Comparison of ENCODE assay signal across 20 cellular contexts in genomic region chr5:157160001-157160400, GRCh38. TPM values are rescaled to one million over a fixed set of nuclear protein-coding genes. Genes with fewer than 3 reads are reported as not detected.
A peak's percentile ranks its signal among the peaks of the same experiment; 100 is the strongest.
DNase-seq lines count a peak whose midpoint lies in the region; ATAC-seq and TF ChIP-seq lines count a peak whose summit lies in the region.
"Had no signal": no experiment of that assay in that cellular context is flagged by ENCODE, and none has a peak within 500 bp of the region (broad histone marks: within the 10 kb centered on the region; RNA-seq: fewer than 3 reads in every experiment).

No MANE protein-coding gene starts in this region.

- H3K27ac Mint-ChIP-seq in CD4-positive, alpha-beta T cell: peak overlapping the region; percentile 65
- H3K27ac Mint-ChIP-seq in activated CD8-positive, alpha-beta memory T cell treated with anti-CD3 and anti-CD28 coated beads, Interleukin-2, amount 10 ng/mL, durations not matched to agents 7 days and 5 days: peak overlapping the region; percentile 94
- H3K27ac Mint-ChIP-seq in effector memory CD8-positive, alpha-beta T cell: peak overlapping the region; percentile 91
- H3K27ac Mint-ChIP-seq: naive B cell had no signal

- no peaks in the 10 kb centered on the region for H3K27me3 Mint-ChIP-seq in CD4-positive, alpha-beta T cell
- H3K27me3 Mint-ChIP-seq in activated CD8-positive, alpha-beta memory T cell treated with anti-CD3 and anti-CD28 coated beads, Interleukin-2, amount 10 ng/mL, durations not matched to agents 7 days and 5 days: no peaks in the 10 kb centered on the region
- H3K27me3 Mint-ChIP-seq in effector memory CD8-positive, alpha-beta T cell: no peaks in the 10 kb centered on the region
- H3K27me3 Mint-ChIP-seq: naive B cell had no signal

- H3K27me3 ChIP-seq in CD4-positive, alpha-beta T cell (ENCODE audit: control insufficient read depth, insufficient read depth, low read length): no peaks in the 10 kb centered on the region

- H3K36me3 Mint-ChIP-seq in CD4-positive, alpha-beta T cell (ENCODE audit: low read depth): no peaks in the 10 kb centered on the region
- H3K36me3 Mint-ChIP-seq in activated CD8-positive, alpha-beta memory T cell treated with anti-CD3 and anti-CD28 coated beads, Interleukin-2, amount 10 ng/mL, durations not matched to agents 7 days and 5 days: peaks cover 2% of the 10 kb centered on the region
- H3K36me3 Mint-ChIP-seq in effector memory CD8-positive, alpha-beta T cell (ENCODE audit: insufficient read depth): no peaks in the 10 kb centered on the region
- H3K36me3 Mint-ChIP-seq: naive B cell had no signal

- no peak for DNase-seq in CD4-positive, alpha-beta T cell
- peak; percentile 27 for DNase-seq in T follicular helper cell (ENCODE audit: low read depth)
- peak; percentile 67 for DNase-seq in activated CD8-positive, alpha-beta memory T cell treated with anti-CD3 and anti-CD28 coated beads, Interleukin-2, amount 10 ng/mL, durations not matched to agents 7 days and 5 days
- DNase-seq in effector memory CD8-positive, alpha-beta T cell: peak; percentile 26 to 32 (median 29)
- DNase-seq in NCI-H146 (lab: John Stamatoyannopoulos, UW): no peak
- no peak for DNase-seq in SW480 (ENCODE audit: low spot score)
- no peak for DNase-seq in mucosa of gallbladder (ENCODE audit: low spot score)
- no peak for DNase-seq in 8988T
- DNase-seq: GOT3; naive B cell; NCI-H1105; NCI-H2227 treated with DMSO at 0.1 percent for 48 hours; NK-92 treated with Interleukin-12 subunit alpha and Interleukin-12 subunit beta, amount 100 ng/mL, for 24 hours; psoas muscle had no signal

- POLR2A ChIA-PET in CD4-positive, alpha-beta T cell (lab: Charles Lee): interaction anchor here (0.6 kb wide), 1 partner anchor 12 kb away, joined by 5 read pairs; no protein-coding TSS in a partner anchor

- ATAC-seq in CD4-positive, alpha-beta T cell (ENCODE audit: poor library complexity): peak; percentile 49
- ATAC-seq in activated CD8-positive, alpha-beta memory T cell treated with anti-CD3 and anti-CD28 coated beads, Interleukin-2, amount 10 ng/mL, durations not matched to agents 7 days and 5 days: peak; percentile 48
- peak; percentile 73 for ATAC-seq in effector memory CD8-positive, alpha-beta T cell (replicated peaks)
- ATAC-seq: psoas muscle had no signal

- H3K9me3 Mint-ChIP-seq in CD4-positive, alpha-beta T cell: no peaks in the 10 kb centered on the region
- H3K9me3 Mint-ChIP-seq in activated CD8-positive, alpha-beta memory T cell treated with anti-CD3 and anti-CD28 coated beads, Interleukin-2, amount 10 ng/mL, durations not matched to agents 7 days and 5 days (ENCODE audit: low read depth): no peaks in the 10 kb centered on the region
- no peaks in the 10 kb centered on the region for H3K9me3 Mint-ChIP-seq in effector memory CD8-positive, alpha-beta T cell
- H3K9me3 Mint-ChIP-seq: naive B cell had no signal

- H3K4me1 Mint-ChIP-seq in CD4-positive, alpha-beta T cell (ENCODE audit: low read depth): peaks cover 62% of the 10 kb centered on the region
- H3K4me1 Mint-ChIP-seq in activated CD8-positive, alpha-beta memory T cell treated with anti-CD3 and anti-CD28 coated beads, Interleukin-2, amount 10 ng/mL, durations not matched to agents 7 days and 5 days: peaks cover 53% of the 10 kb centered on the region
- H3K4me1 Mint-ChIP-seq in effector memory CD8-positive, alpha-beta T cell (ENCODE audit: low read depth in 2 of 2): peaks cover 27 to 40% of the 10 kb centered on the region in 2 donors
- H3K4me1 Mint-ChIP-seq: naive B cell had no signal

- peak overlapping the region; percentile 79 for H3K27ac ChIP-seq in CD4-positive, alpha-beta T cell (ENCODE audit: low read depth, low read length)
- H3K27ac ChIP-seq: breast epithelium, KMS-11, psoas muscle, thoracic aorta had no signal

- no peaks in the 10 kb centered on the region for H3K9me3 ChIP-seq in CD4-positive, alpha-beta T cell (ENCODE audit: control insufficient read depth, low read length)
- H3K9me3 ChIP-seq: breast epithelium, psoas muscle, thoracic aorta had no signal

- intact Hi-C loops in CD4-positive, alpha-beta T cell (cut with DNase I, micrococcal nuclease): no loop called here

- H3K4me3 Mint-ChIP-seq in CD4-positive, alpha-beta T cell: peak overlapping the region; percentile 80
- peak overlapping the region; percentile 59 for H3K4me3 Mint-ChIP-seq in activated CD8-positive, alpha-beta memory T cell treated with anti-CD3 and anti-CD28 coated beads, Interleukin-2, amount 10 ng/mL, durations not matched to agents 7 days and 5 days
- peak overlapping the region; percentile 46 to 77 for H3K4me3 Mint-ChIP-seq in effector memory CD8-positive, alpha-beta T cell
- H3K4me3 Mint-ChIP-seq: naive B cell had no signal

- CTCF ChIA-PET in CD4-positive, alpha-beta T cell (lab: Charles Lee): interaction anchor here (0.7 to 1.0 kb wide), 3 partner anchors 11 to 36 kb away, joined by 3 to 4 read pairs (median 4); no protein-coding TSS in a partner anchor
- CTCF ChIA-PET in activated CD8-positive, alpha-beta memory T cell treated with anti-CD3 and anti-CD28 coated beads, Interleukin-2, amount 10 ng/mL, durations not matched to agents 7 days and 5 days (lab: Charles Lee): interaction anchor here (1.0 kb wide), 1 partner anchor 12 kb away, joined by 3 read pairs; no protein-coding TSS in a partner anchor

- TF ChIP-seq CTCF in CD4-positive, alpha-beta T cell (IDR thresholded peaks at IDR 0.05): no peak

RNA-seq across cellular contexts. Expression of gene GARIN3, which starts 6.1 kb away (rescaled TPM):
- not detected for total RNA-seq in CD4-positive, alpha-beta T cell
- total RNA-seq in activated CD8-positive, alpha-beta memory T cell treated with anti-CD3 and anti-CD28 coated beads, Interleukin-2, amount 10 ng/mL, durations not matched to agents 7 days and 5 days: under 1 TPM in 1 of 2 experiments, not detected in 1; 0.09 TPM
- total RNA-seq in mucosa of gallbladder: not detected
- total RNA-seq: breast epithelium, G401, lung, psoas muscle, RPMI7951, thoracic aorta had no signal

RNA-seq across cellular contexts. Expression of gene MED7, which starts 17.3 kb away (rescaled TPM):
- total RNA-seq in CD4-positive, alpha-beta T cell: 1 to 10 TPM; 7.0 to 8.7 TPM
- total RNA-seq in activated CD8-positive, alpha-beta memory T cell treated with anti-CD3 and anti-CD28 coated beads, Interleukin-2, amount 10 ng/mL, durations not matched to agents 7 days and 5 days: 10 to 100 TPM; 15.8 to 17.0 TPM
- 11.2 TPM for total RNA-seq in mucosa of gallbladder

RNA-seq across cellular contexts. Expression of gene ITK, which starts 20.6 kb away (rescaled TPM):
- 100 to 1,000 TPM; 289 to 292 TPM for total RNA-seq in CD4-positive, alpha-beta T cell
- 100 to 1,000 TPM; 209 to 215 TPM for total RNA-seq in activated CD8-positive, alpha-beta memory T cell treated with anti-CD3 and anti-CD28 coated beads, Interleukin-2, amount 10 ng/mL, durations not matched to agents 7 days and 5 days
- 6.0 TPM for total RNA-seq in mucosa of gallbladder
- total RNA-seq: G401, RPMI7951 had no signal

RNA-seq across cellular contexts. Expression of gene HAVCR2, which starts 51.2 kb away (rescaled TPM):
- 1 to 10 TPM; 1.4 to 1.8 TPM for total RNA-seq in CD4-positive, alpha-beta T cell
- 100 to 1,000 TPM in 1 of 2 experiments, 10 to 100 TPM in 1; 51.9 to 108 TPM for total RNA-seq in activated CD8-positive, alpha-beta memory T cell treated with anti-CD3 and anti-CD28 coated beads, Interleukin-2, amount 10 ng/mL, durations not matched to agents 7 days and 5 days
- 9.6 TPM for total RNA-seq in mucosa of gallbladder
- total RNA-seq: G401 had no signal

Comparison
In these comparisons a context has a peak if more than half of its experiments do, and no peak if none do; other contexts are left out.
1. DNase-seq: peak in T follicular helper cell (single experiment), activated CD8-positive, alpha-beta memory T cell treated with anti-CD3 and anti-CD28 coated beads, Interleukin-2, amount 10 ng/mL, durations not matched to agents 7 days and 5 days (single experiment) and effector memory CD8-positive, alpha-beta T cell (3 of 3); none in CD4-positive, alpha-beta T cell (0 of 10), NCI-H146 (single experiment), SW480 (single experiment), mucosa of gallbladder (single experiment) and 8988T (single experiment).
2. RNA of gene ITK, which starts 20.6 kb away (total RNA-seq): 289 to 292 TPM in CD4-positive, alpha-beta T cell and 209 to 215 TPM in activated CD8-positive, alpha-beta memory T cell treated with anti-CD3 and anti-CD28 coated beads, Interleukin-2, amount 10 ng/mL, durations not matched to agents 7 days and 5 days; 6.0 TPM in mucosa of gallbladder (single experiment); every median in the first group is over 10 times any median in the second.
3. Peak in every context shown above with its lines, with median percentiles within 50 percentile points of each other: ATAC-seq, H3K27ac Mint-ChIP-seq and H3K4me3 Mint-ChIP-seq.